In the genomic region with DNA sequence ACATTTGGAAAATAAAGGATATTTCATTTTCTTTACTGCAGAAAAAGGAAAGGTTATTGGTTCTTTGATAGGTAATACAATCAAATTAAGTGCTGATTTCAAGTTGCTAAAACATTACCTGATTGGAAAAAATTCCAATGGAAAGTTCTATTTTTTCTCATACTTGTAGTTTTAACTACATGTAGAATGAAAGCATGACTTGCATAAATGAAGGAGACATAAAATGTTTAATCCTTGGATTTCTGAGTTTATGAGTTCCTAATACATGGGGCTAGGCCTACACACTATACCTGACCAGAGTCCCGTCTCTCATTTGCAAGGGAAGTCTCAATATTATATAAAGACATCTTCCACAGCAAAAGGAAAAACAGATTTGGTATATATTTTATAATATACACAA, we compare ENCODE assay signal across 9 cellular contexts. TPM values are rescaled to one million over a fixed set of nuclear protein-coding genes. Genes with fewer than 3 reads are reported as not detected.
"Had no signal": no experiment of that assay in that cellular context is flagged by ENCODE, and none has a peak within 500 bp of the region (broad histone marks: within the 10 kb centered on the region; RNA-seq: fewer than 3 reads in every experiment).

No MANE protein-coding gene starts in this region.

- H3K27ac ChIP-seq: HL-60, KMS-11 had no signal

- H3K9ac ChIP-seq: KMS-11 had no signal

- FAIRE-seq: HTR-8/SVneo had no signal

- H3K4me2 ChIP-seq: KMS-11 had no signal

- DNase-seq: Kasumi-1, KBM-7, KG1 had no signal

RNA-seq across cellular contexts. Expression of a gene that starts 5.2 kb away (rescaled TPM):
- total RNA-seq: HT-29, HT1080 had no signal
- polyA plus RNA-seq: IgD-negative memory B cell had no signal
